8 cellular contexts compared by ENCODE assay signal in the genomic region with DNA sequence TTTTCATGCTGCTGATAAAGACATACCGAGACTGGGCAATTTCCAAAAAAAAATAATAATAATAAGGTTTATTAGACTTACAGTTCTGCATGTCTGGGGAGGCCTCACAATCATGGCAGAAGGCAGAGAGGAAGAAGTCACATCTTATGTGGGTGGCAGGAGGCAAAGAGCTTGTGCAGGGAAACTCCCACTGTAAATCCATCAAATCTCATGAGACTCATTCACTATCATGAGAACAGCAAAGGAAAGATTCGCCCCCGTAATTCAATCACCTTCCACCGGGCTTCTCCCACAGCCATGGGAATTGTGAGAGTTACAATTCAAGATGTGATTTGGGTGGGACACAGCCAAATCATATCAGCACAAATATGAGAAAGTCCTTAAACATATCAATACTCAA.
"Had no signal": no experiment of that assay in that cellular context is flagged by ENCODE, and none has a peak within 500 bp of the region (broad histone marks: within the 10 kb centered on the region; RNA-seq: fewer than 3 reads in every experiment).

No MANE protein-coding gene starts in this region.

- H3K36me3 Mint-ChIP-seq: IgD-negative memory B cell had no signal

- H3K27me3 Mint-ChIP-seq: IgD-negative memory B cell had no signal

- H3K27ac Mint-ChIP-seq: IgD-negative memory B cell had no signal

- DNase-seq: IMR-90, KBM-7, KG1 had no signal

- ATAC-seq: HepG2, K562 had no signal

- H3K4me1 Mint-ChIP-seq: IgD-negative memory B cell had no signal

- H3K27ac ChIP-seq: HL-60 had no signal

- FAIRE-seq: HepG2, HTR-8/SVneo, K562 had no signal

- H3K4me3 Mint-ChIP-seq: IgD-negative memory B cell had no signal

- H3K4me3 ChIP-seq: K562 had no signal
